In the genomic region with DNA sequence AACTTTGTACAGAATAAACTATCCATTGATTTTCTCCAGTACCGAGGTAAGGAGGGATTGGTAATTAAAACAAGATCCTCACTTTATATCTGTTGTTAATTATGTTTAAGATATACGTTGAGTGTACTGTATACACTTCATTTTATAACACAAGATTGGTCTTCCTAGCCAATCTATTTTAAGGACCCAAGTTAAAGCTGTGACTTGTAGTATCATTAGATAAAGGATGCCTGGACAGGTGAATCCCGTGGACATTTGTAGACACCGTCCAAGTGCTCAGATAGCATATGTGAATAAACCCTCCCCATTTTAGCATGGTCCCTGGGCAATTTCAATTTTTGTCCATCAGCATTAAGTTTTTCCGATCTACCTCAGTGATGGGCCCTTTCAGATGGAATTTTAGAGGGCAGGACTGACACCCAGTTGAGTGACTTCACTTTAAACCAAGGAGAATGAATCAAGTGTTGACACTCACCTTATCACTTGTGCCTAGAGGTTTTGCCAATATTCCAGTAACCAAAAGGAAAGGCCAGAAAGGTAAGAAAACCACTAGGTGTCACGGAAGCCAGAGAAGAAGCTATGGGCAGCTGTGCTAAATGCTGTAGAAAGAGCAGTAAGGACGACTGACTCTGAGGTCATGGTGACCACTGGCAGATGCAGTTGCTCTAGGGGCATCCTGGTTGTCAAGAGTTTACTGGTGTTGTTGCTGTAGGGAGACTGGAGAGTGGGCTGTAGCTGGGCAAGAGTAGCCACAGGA, we compare ENCODE assay signal across 1 cellular context.
TF ChIP-seq lines count a peak whose summit lies in the region.

No MANE protein-coding gene starts in this region.

TF ChIP-seq in HepG2, 621 proteins besides CTCF, POLR2A, EP300 and RAD21 (continued from another document and continues in another):
- TF ChIP-seq, protein P1, sequence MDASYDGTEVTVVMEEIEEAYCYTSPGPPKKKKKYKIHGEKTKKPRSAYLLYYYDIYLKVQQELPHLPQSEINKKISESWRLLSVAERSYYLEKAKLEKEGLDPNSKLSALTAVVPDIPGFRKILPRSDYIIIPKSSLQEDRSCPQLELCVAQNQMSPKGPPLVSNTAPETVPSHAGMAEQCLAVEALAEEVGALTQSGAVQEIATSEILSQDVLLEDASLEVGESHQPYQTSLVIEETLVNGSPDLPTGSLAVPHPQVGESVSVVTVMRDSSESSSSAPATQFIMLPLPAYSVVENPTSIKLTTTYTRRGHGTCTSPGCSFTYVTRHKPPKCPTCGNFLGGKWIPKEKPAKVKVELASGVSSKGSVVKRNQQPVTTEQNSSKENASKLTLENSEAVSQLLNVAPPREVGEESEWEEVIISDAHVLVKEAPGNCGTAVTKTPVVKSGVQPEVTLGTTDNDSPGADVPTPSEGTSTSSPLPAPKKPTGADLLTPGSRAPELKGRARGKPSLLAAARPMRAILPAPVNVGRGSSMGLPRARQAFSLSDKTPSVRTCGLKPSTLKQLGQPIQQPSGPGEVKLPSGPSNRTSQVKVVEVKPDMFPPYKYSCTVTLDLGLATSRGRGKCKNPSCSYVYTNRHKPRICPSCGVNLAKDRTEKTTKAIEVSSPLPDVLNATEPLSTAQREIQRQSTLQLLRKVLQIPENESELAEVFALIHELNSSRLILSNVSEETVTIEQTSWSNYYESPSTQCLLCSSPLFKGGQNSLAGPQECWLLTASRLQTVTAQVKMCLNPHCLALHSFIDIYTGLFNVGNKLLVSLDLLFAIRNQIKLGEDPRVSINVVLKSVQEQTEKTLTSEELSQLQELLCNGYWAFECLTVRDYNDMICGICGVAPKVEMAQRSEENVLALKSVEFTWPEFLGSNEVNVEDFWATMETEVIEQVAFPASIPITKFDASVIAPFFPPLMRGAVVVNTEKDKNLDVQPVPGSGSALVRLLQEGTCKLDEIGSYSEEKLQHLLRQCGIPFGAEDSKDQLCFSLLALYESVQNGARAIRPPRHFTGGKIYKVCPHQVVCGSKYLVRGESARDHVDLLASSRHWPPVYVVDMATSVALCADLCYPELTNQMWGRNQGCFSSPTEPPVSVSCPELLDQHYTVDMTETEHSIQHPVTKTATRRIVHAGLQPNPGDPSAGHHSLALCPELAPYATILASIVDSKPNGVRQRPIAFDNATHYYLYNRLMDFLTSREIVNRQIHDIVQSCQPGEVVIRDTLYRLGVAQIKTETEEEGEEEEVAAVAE (CRISPR knock-in tag; IDR thresholded peaks at IDR 0.05; ENCODE audit: borderline replicate concordance) = peak; percentile 61; the same call in 1 of the 2 replicates
- TF ChIP-seq HOXA7 (CRISPR knock-in tag; IDR thresholded peaks at IDR 0.05) (0 out of 2 replicates have a peak, but pooled peaks have one; percentile 54), ZNF790 (CRISPR knock-in tag; IDR thresholded peaks at IDR 0.05; ENCODE audit: borderline replicate concordance) (no peak), ZNF724P (CRISPR knock-in tag; IDR thresholded peaks at IDR 0.05; ENCODE audit: borderline replicate concordance) (peak; percentile 84; the same call in 1 of the 2 replicates), NFYB (CRISPR knock-in tag; IDR thresholded peaks at IDR 0.05) (no peak), SIX1 (CRISPR knock-in tag; IDR thresholded peaks at IDR 0.05; ENCODE audit: borderline replicate concordance) (peak; percentile 5; the same call in 1 of the 2 replicates), ZNF496 (CRISPR knock-in tag; IDR thresholded peaks at IDR 0.05; ENCODE audit: insufficient replicate concordance) (no peak), ZNF550 (CRISPR knock-in tag; IDR thresholded peaks at IDR 0.05; ENCODE audit: borderline replicate concordance) (no peak), PHF21A (CRISPR knock-in tag; IDR thresholded peaks at IDR 0.05) (no peak), SRSF1 (optimal IDR thresholded peaks at IDR 0.05; ENCODE audit: low read depth, low read length) (no peak), ZSCAN20 (CRISPR knock-in tag; IDR thresholded peaks at IDR 0.05; ENCODE audit: borderline replicate concordance) (no peak), ZNF3 (CRISPR knock-in tag; IDR thresholded peaks at IDR 0.05) (no peak), CCAR2 (optimal IDR thresholded peaks at IDR 0.05; ENCODE audit: low read depth, low read length) (no peak), SRSF4 (IDR thresholded peaks at IDR 0.05; ENCODE audit: low read depth, low read length, poor library complexity, severe bottlenecking) (no peak)
- TF ChIP-seq, protein P2, sequence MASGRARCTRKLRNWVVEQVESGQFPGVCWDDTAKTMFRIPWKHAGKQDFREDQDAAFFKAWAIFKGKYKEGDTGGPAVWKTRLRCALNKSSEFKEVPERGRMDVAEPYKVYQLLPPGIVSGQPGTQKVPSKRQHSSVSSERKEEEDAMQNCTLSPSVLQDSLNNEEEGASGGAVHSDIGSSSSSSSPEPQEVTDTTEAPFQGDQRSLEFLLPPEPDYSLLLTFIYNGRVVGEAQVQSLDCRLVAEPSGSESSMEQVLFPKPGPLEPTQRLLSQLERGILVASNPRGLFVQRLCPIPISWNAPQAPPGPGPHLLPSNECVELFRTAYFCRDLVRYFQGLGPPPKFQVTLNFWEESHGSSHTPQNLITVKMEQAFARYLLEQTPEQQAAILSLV (CRISPR knock-in tag; IDR thresholded peaks at IDR 0.05; ENCODE audit: borderline replicate concordance) = no peak
- TF ChIP-seq, protein P3, sequence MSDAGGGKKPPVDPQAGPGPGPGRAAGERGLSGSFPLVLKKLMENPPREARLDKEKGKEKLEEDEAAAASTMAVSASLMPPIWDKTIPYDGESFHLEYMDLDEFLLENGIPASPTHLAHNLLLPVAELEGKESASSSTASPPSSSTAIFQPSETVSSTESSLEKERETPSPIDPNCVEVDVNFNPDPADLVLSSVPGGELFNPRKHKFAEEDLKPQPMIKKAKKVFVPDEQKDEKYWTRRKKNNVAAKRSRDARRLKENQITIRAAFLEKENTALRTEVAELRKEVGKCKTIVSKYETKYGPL (CRISPR knock-in tag; IDR thresholded peaks at IDR 0.05) = no peak; the same call in 1 of the 2 replicates
- TF ChIP-seq, protein P4, sequence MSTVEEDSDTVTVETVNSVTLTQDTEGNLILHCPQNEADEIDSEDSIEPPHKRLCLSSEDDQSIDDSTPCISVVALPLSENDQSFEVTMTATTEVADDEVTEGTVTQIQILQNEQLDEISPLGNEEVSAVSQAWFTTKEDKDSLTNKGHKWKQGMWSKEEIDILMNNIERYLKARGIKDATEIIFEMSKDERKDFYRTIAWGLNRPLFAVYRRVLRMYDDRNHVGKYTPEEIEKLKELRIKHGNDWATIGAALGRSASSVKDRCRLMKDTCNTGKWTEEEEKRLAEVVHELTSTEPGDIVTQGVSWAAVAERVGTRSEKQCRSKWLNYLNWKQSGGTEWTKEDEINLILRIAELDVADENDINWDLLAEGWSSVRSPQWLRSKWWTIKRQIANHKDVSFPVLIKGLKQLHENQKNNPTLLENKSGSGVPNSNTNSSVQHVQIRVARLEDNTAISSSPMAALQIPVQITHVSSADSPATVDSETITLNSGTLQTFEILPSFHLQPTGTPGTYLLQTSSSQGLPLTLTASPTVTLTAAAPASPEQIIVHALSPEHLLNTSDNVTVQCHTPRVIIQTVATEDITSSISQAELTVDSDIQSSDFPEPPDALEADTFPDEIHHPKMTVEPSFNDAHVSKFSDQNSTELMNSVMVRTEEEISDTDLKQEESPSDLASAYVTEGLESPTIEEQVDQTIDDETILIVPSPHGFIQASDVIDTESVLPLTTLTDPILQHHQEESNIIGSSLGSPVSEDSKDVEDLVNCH (CRISPR knock-in tag; IDR thresholded peaks at IDR 0.05) = no peak
- TF ChIP-seq, protein P5, sequence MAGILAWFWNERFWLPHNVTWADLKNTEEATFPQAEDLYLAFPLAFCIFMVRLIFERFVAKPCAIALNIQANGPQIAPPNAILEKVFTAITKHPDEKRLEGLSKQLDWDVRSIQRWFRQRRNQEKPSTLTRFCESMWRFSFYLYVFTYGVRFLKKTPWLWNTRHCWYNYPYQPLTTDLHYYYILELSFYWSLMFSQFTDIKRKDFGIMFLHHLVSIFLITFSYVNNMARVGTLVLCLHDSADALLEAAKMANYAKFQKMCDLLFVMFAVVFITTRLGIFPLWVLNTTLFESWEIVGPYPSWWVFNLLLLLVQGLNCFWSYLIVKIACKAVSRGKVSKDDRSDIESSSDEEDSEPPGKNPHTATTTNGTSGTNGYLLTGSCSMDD (CRISPR knock-in tag; IDR thresholded peaks at IDR 0.05) = no peak
- TF ChIP-seq, protein P6, sequence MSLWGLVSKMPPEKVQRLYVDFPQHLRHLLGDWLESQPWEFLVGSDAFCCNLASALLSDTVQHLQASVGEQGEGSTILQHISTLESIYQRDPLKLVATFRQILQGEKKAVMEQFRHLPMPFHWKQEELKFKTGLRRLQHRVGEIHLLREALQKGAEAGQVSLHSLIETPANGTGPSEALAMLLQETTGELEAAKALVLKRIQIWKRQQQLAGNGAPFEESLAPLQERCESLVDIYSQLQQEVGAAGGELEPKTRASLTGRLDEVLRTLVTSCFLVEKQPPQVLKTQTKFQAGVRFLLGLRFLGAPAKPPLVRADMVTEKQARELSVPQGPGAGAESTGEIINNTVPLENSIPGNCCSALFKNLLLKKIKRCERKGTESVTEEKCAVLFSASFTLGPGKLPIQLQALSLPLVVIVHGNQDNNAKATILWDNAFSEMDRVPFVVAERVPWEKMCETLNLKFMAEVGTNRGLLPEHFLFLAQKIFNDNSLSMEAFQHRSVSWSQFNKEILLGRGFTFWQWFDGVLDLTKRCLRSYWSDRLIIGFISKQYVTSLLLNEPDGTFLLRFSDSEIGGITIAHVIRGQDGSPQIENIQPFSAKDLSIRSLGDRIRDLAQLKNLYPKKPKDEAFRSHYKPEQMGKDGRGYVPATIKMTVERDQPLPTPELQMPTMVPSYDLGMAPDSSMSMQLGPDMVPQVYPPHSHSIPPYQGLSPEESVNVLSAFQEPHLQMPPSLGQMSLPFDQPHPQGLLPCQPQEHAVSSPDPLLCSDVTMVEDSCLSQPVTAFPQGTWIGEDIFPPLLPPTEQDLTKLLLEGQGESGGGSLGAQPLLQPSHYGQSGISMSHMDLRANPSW (CRISPR knock-in tag; IDR thresholded peaks at IDR 0.05; ENCODE audit: borderline replicate concordance) = no peak
- TF ChIP-seq, protein P7, sequence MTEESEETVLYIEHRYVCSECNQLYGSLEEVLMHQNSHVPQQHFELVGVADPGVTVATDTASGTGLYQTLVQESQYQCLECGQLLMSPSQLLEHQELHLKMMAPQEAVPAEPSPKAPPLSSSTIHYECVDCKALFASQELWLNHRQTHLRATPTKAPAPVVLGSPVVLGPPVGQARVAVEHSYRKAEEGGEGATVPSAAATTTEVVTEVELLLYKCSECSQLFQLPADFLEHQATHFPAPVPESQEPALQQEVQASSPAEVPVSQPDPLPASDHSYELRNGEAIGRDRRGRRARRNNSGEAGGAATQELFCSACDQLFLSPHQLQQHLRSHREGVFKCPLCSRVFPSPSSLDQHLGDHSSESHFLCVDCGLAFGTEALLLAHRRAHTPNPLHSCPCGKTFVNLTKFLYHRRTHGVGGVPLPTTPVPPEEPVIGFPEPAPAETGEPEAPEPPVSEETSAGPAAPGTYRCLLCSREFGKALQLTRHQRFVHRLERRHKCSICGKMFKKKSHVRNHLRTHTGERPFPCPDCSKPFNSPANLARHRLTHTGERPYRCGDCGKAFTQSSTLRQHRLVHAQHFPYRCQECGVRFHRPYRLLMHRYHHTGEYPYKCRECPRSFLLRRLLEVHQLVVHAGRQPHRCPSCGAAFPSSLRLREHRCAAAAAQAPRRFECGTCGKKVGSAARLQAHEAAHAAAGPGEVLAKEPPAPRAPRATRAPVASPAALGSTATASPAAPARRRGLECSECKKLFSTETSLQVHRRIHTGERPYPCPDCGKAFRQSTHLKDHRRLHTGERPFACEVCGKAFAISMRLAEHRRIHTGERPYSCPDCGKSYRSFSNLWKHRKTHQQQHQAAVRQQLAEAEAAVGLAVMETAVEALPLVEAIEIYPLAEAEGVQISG (CRISPR knock-in tag; IDR thresholded peaks at IDR 0.05) = peak; percentile 39; the same call in 1 of the 2 replicates
- TF ChIP-seq, protein P8, sequence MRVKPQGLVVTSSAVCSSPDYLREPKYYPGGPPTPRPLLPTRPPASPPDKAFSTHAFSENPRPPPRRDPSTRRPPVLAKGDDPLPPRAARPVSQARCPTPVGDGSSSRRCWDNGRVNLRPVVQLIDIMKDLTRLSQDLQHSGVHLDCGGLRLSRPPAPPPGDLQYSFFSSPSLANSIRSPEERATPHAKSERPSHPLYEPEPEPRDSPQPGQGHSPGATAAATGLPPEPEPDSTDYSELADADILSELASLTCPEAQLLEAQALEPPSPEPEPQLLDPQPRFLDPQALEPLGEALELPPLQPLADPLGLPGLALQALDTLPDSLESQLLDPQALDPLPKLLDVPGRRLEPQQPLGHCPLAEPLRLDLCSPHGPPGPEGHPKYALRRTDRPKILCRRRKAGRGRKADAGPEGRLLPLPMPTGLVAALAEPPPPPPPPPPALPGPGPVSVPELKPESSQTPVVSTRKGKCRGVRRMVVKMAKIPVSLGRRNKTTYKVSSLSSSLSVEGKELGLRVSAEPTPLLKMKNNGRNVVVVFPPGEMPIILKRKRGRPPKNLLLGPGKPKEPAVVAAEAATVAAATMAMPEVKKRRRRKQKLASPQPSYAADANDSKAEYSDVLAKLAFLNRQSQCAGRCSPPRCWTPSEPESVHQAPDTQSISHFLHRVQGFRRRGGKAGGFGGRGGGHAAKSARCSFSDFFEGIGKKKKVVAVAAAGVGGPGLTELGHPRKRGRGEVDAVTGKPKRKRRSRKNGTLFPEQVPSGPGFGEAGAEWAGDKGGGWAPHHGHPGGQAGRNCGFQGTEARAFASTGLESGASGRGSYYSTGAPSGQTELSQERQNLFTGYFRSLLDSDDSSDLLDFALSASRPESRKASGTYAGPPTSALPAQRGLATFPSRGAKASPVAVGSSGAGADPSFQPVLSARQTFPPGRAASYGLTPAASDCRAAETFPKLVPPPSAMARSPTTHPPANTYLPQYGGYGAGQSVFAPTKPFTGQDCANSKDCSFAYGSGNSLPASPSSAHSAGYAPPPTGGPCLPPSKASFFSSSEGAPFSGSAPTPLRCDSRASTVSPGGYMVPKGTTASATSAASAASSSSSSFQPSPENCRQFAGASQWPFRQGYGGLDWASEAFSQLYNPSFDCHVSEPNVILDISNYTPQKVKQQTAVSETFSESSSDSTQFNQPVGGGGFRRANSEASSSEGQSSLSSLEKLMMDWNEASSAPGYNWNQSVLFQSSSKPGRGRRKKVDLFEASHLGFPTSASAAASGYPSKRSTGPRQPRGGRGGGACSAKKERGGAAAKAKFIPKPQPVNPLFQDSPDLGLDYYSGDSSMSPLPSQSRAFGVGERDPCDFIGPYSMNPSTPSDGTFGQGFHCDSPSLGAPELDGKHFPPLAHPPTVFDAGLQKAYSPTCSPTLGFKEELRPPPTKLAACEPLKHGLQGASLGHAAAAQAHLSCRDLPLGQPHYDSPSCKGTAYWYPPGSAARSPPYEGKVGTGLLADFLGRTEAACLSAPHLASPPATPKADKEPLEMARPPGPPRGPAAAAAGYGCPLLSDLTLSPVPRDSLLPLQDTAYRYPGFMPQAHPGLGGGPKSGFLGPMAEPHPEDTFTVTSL (CRISPR knock-in tag; IDR thresholded peaks at IDR 0.05; ENCODE audit: borderline replicate concordance) = no peak
